In genomic region chr1:214002472-214002871, GRCh38 we compare ENCODE assay signal across 7 cellular contexts. TPM values are rescaled to one million over a fixed set of nuclear protein-coding genes. Genes with fewer than 3 reads are reported as not detected.
DNase-seq lines count a peak whose midpoint lies in the region; ATAC-seq, FAIRE-seq and TF ChIP-seq lines count a peak whose summit lies in the region.

No MANE protein-coding gene starts in this region.

- no peaks in the 10 kb centered on the region for H3K27me3 ChIP-seq in small intestine (ENCODE audit: control insufficient read depth in 2 of 2, insufficient read depth in 2 of 2, low read length in 2 of 2)

- no peak overlapping the region for H3K4me3 ChIP-seq in small intestine (ENCODE audit: low read depth in 1 of 2, low read length in 2 of 2)

- H3K9me3 ChIP-seq in small intestine (ENCODE audit: control insufficient read depth, low read depth), result no peaks in the 10 kb centered on the region

- 7 to 20% (median 19%) methylated on average over 3 of the region's 3 CpGs for WGBS in small intestine, 3 donors

- no peaks in the 10 kb centered on the region for H3K4me1 ChIP-seq in small intestine (ENCODE audit: control insufficient read depth in 2 of 2, insufficient read depth in 1 of 2, low read depth in 1 of 2, low read length in 1 of 2)

- in situ Hi-C loops in ACHN (cut with HindIII; ENCODE audit: low pct_ligation_motif_present, low pct_unique_long_range_greater_than_20kb, low sequenced_read_pairs), result no loop called here

- DNase-seq in NCI-H1105 treated with DMSO at 0.1 percent for 48 hours (lab: John Stamatoyannopoulos, UW) (peak; percentile 95), frontal cortex (ENCODE audit: low spot score in 2 of 2) (no peak), small intestine (peak; percentile 29), ACHN (no peak)

- H3K36me3 ChIP-seq in small intestine (ENCODE audit: control insufficient read depth in 2 of 2, insufficient read depth in 2 of 2, low read length in 2 of 2), result no peaks in the 10 kb centered on the region

- FAIRE-seq in frontal cortex (lab: Jason Lieb, UNC), result peak; percentile 91
- FAIRE-seq in small intestine (lab: Jason Lieb, UNC), result no peak

- ATAC-seq in GM18858 (IDR thresholded peaks at IDR 0.05; ENCODE audit: unreplicated experiment), result no peak
- no peak for ATAC-seq in GM21528 (IDR thresholded peaks at IDR 0.05; ENCODE audit: low FRiP score, unreplicated experiment)

- H3K27ac ChIP-seq in small intestine (ENCODE audit: low read depth in 1 of 2, low read length in 1 of 2), result no peak overlapping the region

TF ChIP-seq in PFSK-1, 5 proteins besides CTCF, POLR2A, EP300 and RAD21:
- no peak for TF ChIP-seq FOXP2 (optimal IDR thresholded peaks at IDR 0.05; ENCODE audit: borderline replicate concordance, extremely low read depth, extremely low read length, insufficient read depth)
- peak; percentile 52; the same call in 1 of the 2 replicates for TF ChIP-seq SIN3A (IDR thresholded peaks at IDR 0.05; ENCODE audit: borderline replicate concordance, insufficient read depth, low read length)
- TF ChIP-seq, protein P1, sequence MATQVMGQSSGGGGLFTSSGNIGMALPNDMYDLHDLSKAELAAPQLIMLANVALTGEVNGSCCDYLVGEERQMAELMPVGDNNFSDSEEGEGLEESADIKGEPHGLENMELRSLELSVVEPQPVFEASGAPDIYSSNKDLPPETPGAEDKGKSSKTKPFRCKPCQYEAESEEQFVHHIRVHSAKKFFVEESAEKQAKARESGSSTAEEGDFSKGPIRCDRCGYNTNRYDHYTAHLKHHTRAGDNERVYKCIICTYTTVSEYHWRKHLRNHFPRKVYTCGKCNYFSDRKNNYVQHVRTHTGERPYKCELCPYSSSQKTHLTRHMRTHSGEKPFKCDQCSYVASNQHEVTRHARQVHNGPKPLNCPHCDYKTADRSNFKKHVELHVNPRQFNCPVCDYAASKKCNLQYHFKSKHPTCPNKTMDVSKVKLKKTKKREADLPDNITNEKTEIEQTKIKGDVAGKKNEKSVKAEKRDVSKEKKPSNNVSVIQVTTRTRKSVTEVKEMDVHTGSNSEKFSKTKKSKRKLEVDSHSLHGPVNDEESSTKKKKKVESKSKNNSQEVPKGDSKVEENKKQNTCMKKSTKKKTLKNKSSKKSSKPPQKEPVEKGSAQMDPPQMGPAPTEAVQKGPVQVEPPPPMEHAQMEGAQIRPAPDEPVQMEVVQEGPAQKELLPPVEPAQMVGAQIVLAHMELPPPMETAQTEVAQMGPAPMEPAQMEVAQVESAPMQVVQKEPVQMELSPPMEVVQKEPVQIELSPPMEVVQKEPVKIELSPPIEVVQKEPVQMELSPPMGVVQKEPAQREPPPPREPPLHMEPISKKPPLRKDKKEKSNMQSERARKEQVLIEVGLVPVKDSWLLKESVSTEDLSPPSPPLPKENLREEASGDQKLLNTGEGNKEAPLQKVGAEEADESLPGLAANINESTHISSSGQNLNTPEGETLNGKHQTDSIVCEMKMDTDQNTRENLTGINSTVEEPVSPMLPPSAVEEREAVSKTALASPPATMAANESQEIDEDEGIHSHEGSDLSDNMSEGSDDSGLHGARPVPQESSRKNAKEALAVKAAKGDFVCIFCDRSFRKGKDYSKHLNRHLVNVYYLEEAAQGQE (IDR thresholded peaks at IDR 0.05; ENCODE audit: insufficient read depth in 1 of 2, low read depth in 2 of 2, low read length in 2 of 2), result no peak
- TF ChIP-seq TAF1 (IDR thresholded peaks at IDR 0.05; ENCODE audit: borderline replicate concordance, insufficient read depth, low read length), result no peak

RNA-seq across cellular contexts. Expression of gene PROX1, which starts 14.7 kb away (rescaled TPM):
- 2.2 TPM for polyA plus RNA-seq in PFSK-1 (2012; ENCODE audit: insufficient read length, low read depth)
- 6.5 TPM for total RNA-seq in frontal cortex
- polyA plus RNA-seq in small intestine, result 1 to 10 TPM in 2 of 3 donors, under 1 TPM in 1; 0.67 to 3.6 (median 1.1) TPM

Comparison
In these comparisons a context has a peak if more than half of its experiments do, and no peak if none do; other contexts are left out.
1. DNase-seq: peak in NCI-H1105 treated with DMSO at 0.1 percent for 48 hours (single experiment) and small intestine (single experiment); none in frontal cortex (0 of 2) and ACHN (single experiment).